Comparison of ENCODE assay signal across 8 cellular contexts in the genomic region with DNA sequence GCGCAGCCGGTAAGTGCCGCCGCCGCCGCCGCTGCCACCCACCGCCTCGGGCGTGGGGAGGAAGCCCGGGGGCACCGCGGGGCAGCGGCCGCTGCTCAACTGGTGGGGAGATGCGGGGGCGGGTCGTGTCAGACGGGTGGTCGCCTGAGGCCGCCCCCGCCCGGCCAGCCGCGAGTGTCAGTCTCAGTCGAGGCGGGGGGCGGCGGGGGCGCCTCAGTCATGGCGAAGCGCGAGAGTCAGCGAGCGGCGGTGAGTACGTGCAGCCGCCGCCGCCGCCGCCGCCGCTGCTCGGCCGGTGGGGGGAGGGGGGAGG.
DNase-seq lines count a peak whose midpoint lies in the region; ATAC-seq and TF ChIP-seq lines count a peak whose summit lies in the region.

No MANE protein-coding gene starts in this region.

- H3T11ph ChIP-seq in H9 (ENCODE audit: low read length), result no peak overlapping the region

- H3K18ac ChIP-seq in H9 (ENCODE audit: insufficient read length, low read depth, low read length), result no peak overlapping the region

- CTCF ChIA-PET in CD4-positive, alpha-beta T cell (lab: Charles Lee), result no interaction called here

- H3K79me2 ChIP-seq in H9 (ENCODE audit: insufficient read depth, low read length), result no peaks in the 10 kb centered on the region

- H3K9ac ChIP-seq in H9 (ENCODE audit: extremely low read depth, insufficient read length, low read length), result no peak overlapping the region

- H4K20me1 ChIP-seq in H9 (ENCODE audit: control insufficient read depth, insufficient read depth, insufficient read length), result no peaks in the 10 kb centered on the region

- no peak overlapping the region for H2BK5ac ChIP-seq in H9 (ENCODE audit: insufficient read length, low read length)

- no peak overlapping the region for H3K4me2 ChIP-seq in H9 (ENCODE audit: insufficient read depth, insufficient read length, low read length)

- peak overlapping the region; percentile 91 for H3K4me3 Mint-ChIP-seq in CD4-positive, alpha-beta T cell
- H3K4me3 Mint-ChIP-seq in H9, result peak overlapping the region; percentile 55 to 59; a peak in 3 of 5 replicates
- H3K4me3 Mint-ChIP-seq in T-helper 17 cell, result peak overlapping the region; percentile 91

- no peak overlapping the region for H3K4ac ChIP-seq in H9 (ENCODE audit: low read depth, low read length)

- no peak overlapping the region for H2BK15ac ChIP-seq in H9 (ENCODE audit: low read depth, low read length)

- H4K8ac ChIP-seq in H9 (replicated peaks; ENCODE audit: insufficient read length, low read depth, low read length), result no peak overlapping the region

- H3K4me3 ChIP-seq in kidney epithelial cell (ENCODE audit: low read depth, low read length) (peak overlapping the region; percentile 78), uterus (peak overlapping the region; percentile 80 to 97)

- H3K9me3 ChIP-seq in CD4-positive, alpha-beta T cell (ENCODE audit: control insufficient read depth, low read length), result no peaks in the 10 kb centered on the region
- no peaks in the 10 kb centered on the region for H3K9me3 ChIP-seq in H9 (ENCODE audit: control insufficient read depth, low read depth, low read length)
- no peaks in the 10 kb centered on the region for H3K9me3 ChIP-seq in T-helper 17 cell (ENCODE audit: control insufficient read depth, low read length, poor library complexity, severe bottlenecking)
- H3K9me3 ChIP-seq in uterus, result no peaks in the 10 kb centered on the region

- peak; percentile 0 for ATAC-seq in CD4-positive, alpha-beta T cell (ENCODE audit: poor library complexity)
- peak; percentile 1 for ATAC-seq in T-helper 17 cell

- no peak overlapping the region for H3K23ac ChIP-seq in H9 (ENCODE audit: insufficient read length, low read depth, low read length)

- no peak overlapping the region for H2BK20ac ChIP-seq in H9 (ENCODE audit: low read depth, low read length, poor library complexity, severe bottlenecking)

- H3K27me3 Mint-ChIP-seq in CD4-positive, alpha-beta T cell, result no peaks in the 10 kb centered on the region
- no peaks in the 10 kb centered on the region for H3K27me3 Mint-ChIP-seq in H9 (ENCODE audit: low read depth)
- H3K27me3 Mint-ChIP-seq in T-helper 17 cell, result no peaks in the 10 kb centered on the region

- peaks cover 14% of the 10 kb centered on the region for H3K4me1 Mint-ChIP-seq in CD4-positive, alpha-beta T cell (ENCODE audit: low read depth)
- H3K4me1 Mint-ChIP-seq in H9 (peaks cover 16 to 21% of the 10 kb centered on the region in 2 experiments), T-helper 17 cell (peaks cover 22% of the 10 kb centered on the region)

- H3K14ac ChIP-seq in H9 (ENCODE audit: insufficient read depth, low read length), result no peak overlapping the region

- peak overlapping the region; percentile 66 for H3K27ac Mint-ChIP-seq in CD4-positive, alpha-beta T cell
- H3K27ac Mint-ChIP-seq in H9, result no peak overlapping the region
- no peak overlapping the region for H3K27ac Mint-ChIP-seq in T-helper 17 cell

- no peak overlapping the region for H2BK12ac ChIP-seq in H9 (ENCODE audit: insufficient read length, low read depth, low read length)

- no peak overlapping the region for H2BK120ac ChIP-seq in H9 (ENCODE audit: low read depth, low read length, poor library complexity, severe bottlenecking)

- H3K36me3 Mint-ChIP-seq in CD4-positive, alpha-beta T cell (ENCODE audit: low read depth), result peaks cover 7% of the 10 kb centered on the region
- H3K36me3 Mint-ChIP-seq in H9 (ENCODE audit: insufficient read depth in 1 of 3, low read depth in 3 of 3) (no peaks in the 10 kb centered on the region; a peak in 1 of 7 replicates), T-helper 17 cell (ENCODE audit: low read depth) (no peaks in the 10 kb centered on the region)

- no peak overlapping the region for H4K91ac ChIP-seq in H9 (ENCODE audit: insufficient read length, low read depth, low read length)

- H4K5ac ChIP-seq in H9 (ENCODE audit: insufficient read length, low read depth, low read length), result no peak overlapping the region

- no peaks in the 10 kb centered on the region for H3K4me1 ChIP-seq in H9 (ENCODE audit: insufficient read depth, low read length)
- peaks cover 0 to 12% of the 10 kb centered on the region in 2 donors for H3K4me1 ChIP-seq in uterus

- POLR2A ChIA-PET in CD4-positive, alpha-beta T cell (lab: Charles Lee), result interaction anchor here (1.2 kb wide), 1 partner anchor 373 kb away, joined by 3 read pairs; a partner anchor contains a TSS

- DNase-seq in CD4-positive, alpha-beta T cell, result no peak
- no peak for DNase-seq in H9
- no peak for DNase-seq in T-helper 17 cell
- no peak for DNase-seq in kidney epithelial cell (ENCODE audit: low read depth)
- no peak for DNase-seq in uterus
- no peak for DNase-seq in 8988T
- DNase-seq in ecto neural progenitor cell (ENCODE audit: low spot score), result no peak
- no peak for DNase-seq in activated CD4-positive, CD25-positive, alpha-beta regulatory T cell (lab: John Stamatoyannopoulos, UW)

- intact Hi-C loops in CD4-positive, alpha-beta T cell (cut with DNase I, micrococcal nuclease), result loop anchor here (2.0 to 5.0 kb wide), 5 partner anchors 28 to 380 kb away; a partner anchor contains a TSS
- intact Hi-C loops in uterus (cut with DNase I; ENCODE audit: low total_unique reads), result loop anchor here (10.0 kb wide), 1 partner anchor 76 kb away; a partner anchor contains a TSS

- TF ChIP-seq POLR2A in uterus (IDR thresholded peaks at IDR 0.05), result no peak

- H2AFZ ChIP-seq in H9 (ENCODE audit: low read length), result no peak overlapping the region

- H3K23me2 ChIP-seq in H9 (ENCODE audit: insufficient read length, low read depth, low read length, poor library complexity, severe bottlenecking), result peaks cover 7% of the 10 kb centered on the region

- H2AK5ac ChIP-seq in H9 (ENCODE audit: insufficient read length, low read length), result no peak overlapping the region

- no peak overlapping the region for H3K56ac ChIP-seq in H9 (ENCODE audit: insufficient read length, low read depth, low read length)

- no peaks in the 10 kb centered on the region for H3K9me3 Mint-ChIP-seq in CD4-positive, alpha-beta T cell
- H3K9me3 Mint-ChIP-seq in H9, result no peaks in the 10 kb centered on the region

- no peak for TF ChIP-seq CTCF in CD4-positive, alpha-beta T cell (IDR thresholded peaks at IDR 0.05)
- TF ChIP-seq CTCF in H9 (conservative IDR thresholded peaks at IDR 0.05) (no peak), kidney epithelial cell (IDR thresholded peaks at IDR 0.05; ENCODE audit: insufficient read depth, low read length, poor library complexity, severe bottlenecking) (no peak), uterus (IDR thresholded peaks at IDR 0.05) (no peak)

- peak overlapping the region; percentile 63 for H3K27ac ChIP-seq in CD4-positive, alpha-beta T cell (ENCODE audit: low read depth, low read length)
- H3K27ac ChIP-seq in H9 (ENCODE audit: insufficient read length, low read depth, low read length) (no peak overlapping the region), uterus (peak overlapping the region; percentile 91 to 97)

- H3K36me3 ChIP-seq in kidney epithelial cell (ENCODE audit: control insufficient read depth, insufficient read depth, low read length) (no peaks in the 10 kb centered on the region), uterus (no peaks in the 10 kb centered on the region)

- no peaks in the 10 kb centered on the region for H3K27me3 ChIP-seq in CD4-positive, alpha-beta T cell (ENCODE audit: control insufficient read depth, insufficient read depth, low read length)
- H3K27me3 ChIP-seq in H9 (ENCODE audit: insufficient read depth, low read length) (no peaks in the 10 kb centered on the region), kidney epithelial cell (ENCODE audit: control insufficient read depth, insufficient read depth, low read length) (no peaks in the 10 kb centered on the region), uterus (no peaks in the 10 kb centered on the region)

- no CpG with 5 or more reads among the region's 46 CpGs for WGBS in H9 (ENCODE audit: extremely low coverage, insufficient read length, low lambda C conversion rate)

- H3K79me1 ChIP-seq in H9 (ENCODE audit: insufficient read depth, low read depth, low read length, poor library complexity, severe bottlenecking), result no peaks in the 10 kb centered on the region
